ENCODE assay signal across 2 cellular contexts in genomic region chr11:34395916-34396555, GRCh38.
TF ChIP-seq lines count a peak whose summit lies in the region.

No MANE protein-coding gene starts in this region.

TF ChIP-seq in A549, 52 proteins besides CTCF, POLR2A, EP300 and RAD21:
- TF ChIP-seq SMC3 (IDR thresholded peaks at IDR 0.05) (no peak), RCOR1 (IDR thresholded peaks at IDR 0.05; ENCODE audit: low read depth, low read length) (no peak), CHD2 (IDR thresholded peaks at IDR 0.05; ENCODE audit: low read length, partially characterized antibody) (no peak), HOXA7 (CRISPR knock-in tag; IDR thresholded peaks at IDR 0.05) (no peak), FOSL2 (IDR thresholded peaks at IDR 0.05) (no peak), FOSL2 (CRISPR knock-in tag; IDR thresholded peaks at IDR 0.05) (peak; percentile 30; the same call in 1 of the 2 replicates), HES2 (IDR thresholded peaks at IDR 0.05) (no peak), JUNB (IDR thresholded peaks at IDR 0.05) (peak; percentile 13; the same call in 1 of the 2 replicates), PBX3 (IDR thresholded peaks at IDR 0.05) (no peak)

TF ChIP-seq in HepG2, 621 proteins besides CTCF, POLR2A, EP300 and RAD21:
- TF ChIP-seq CREBL2 (CRISPR knock-in tag; IDR thresholded peaks at IDR 0.05; ENCODE audit: borderline replicate concordance) (no peak), RXRA (CRISPR knock-in tag; IDR thresholded peaks at IDR 0.05) (no peak), SNRNP70 (IDR thresholded peaks at IDR 0.05; ENCODE audit: low read depth, low read length) (no peak), TBX3 (IDR thresholded peaks at IDR 0.05; ENCODE audit: borderline replicate concordance) (no peak), TRIM24 (CRISPR knock-in tag; IDR thresholded peaks at IDR 0.05) (no peak), NFE2 (CRISPR knock-in tag; IDR thresholded peaks at IDR 0.05) (no peak), DZIP1 (CRISPR knock-in tag; IDR thresholded peaks at IDR 0.05) (no peak), BHLHE40 (IDR thresholded peaks at IDR 0.05; ENCODE audit: low read length) (no peak), ZNF724P (CRISPR knock-in tag; IDR thresholded peaks at IDR 0.05; ENCODE audit: borderline replicate concordance) (no peak), FOXC1 (CRISPR knock-in tag; IDR thresholded peaks at IDR 0.05; ENCODE audit: borderline replicate concordance) (no peak), GRHL1 (CRISPR knock-in tag; conservative IDR thresholded peaks at IDR 0.05) (no peak), PAWR (CRISPR knock-in tag; IDR thresholded peaks at IDR 0.05; ENCODE audit: borderline replicate concordance) (no peak), HNRNPUL1 (IDR thresholded peaks at IDR 0.05; ENCODE audit: low read depth, low read length) (no peak), ZNF576 (CRISPR knock-in tag; IDR thresholded peaks at IDR 0.05) (no peak)
